ENCODE assay signal across 8 cellular contexts in the genomic region with DNA sequence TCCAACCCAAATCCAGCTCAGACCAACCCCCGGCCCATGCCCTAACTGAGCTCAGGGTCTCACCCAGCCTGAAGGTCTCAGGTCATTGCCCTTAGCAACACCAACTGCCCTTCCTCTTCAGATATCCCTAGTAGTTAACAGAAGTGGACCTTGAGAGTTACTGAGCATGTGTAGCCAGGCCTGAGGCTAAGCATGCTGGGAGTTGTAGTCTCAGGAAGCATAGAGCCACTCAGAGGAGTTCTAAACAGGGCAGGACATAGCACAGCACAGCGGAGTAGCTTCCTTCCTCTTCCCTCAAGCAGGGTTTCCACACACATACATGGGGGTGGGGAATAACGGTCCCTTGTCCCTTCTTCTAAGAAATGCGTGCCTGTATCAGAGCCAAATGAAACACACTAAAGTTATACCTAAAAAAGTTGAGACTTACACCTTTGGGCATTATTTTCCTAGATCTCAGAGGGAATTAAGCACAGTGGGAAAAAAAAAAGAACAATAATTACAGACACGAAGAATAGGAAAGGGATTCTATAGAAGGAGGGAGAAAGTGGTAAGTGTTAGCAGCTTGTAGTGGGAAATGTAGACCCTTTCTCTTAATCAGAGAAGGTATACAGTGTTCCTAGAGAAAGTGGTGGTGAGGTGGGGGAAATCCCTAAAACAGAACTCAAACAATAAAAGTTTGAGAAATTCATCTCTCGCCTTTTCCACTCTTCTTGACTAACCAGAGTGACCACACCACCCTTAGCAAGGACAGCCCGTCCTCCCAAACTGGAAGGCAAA. TPM values are rescaled to one million over a fixed set of nuclear protein-coding genes. Genes with fewer than 3 reads are reported as not detected.
DNase-seq lines count a peak whose midpoint lies in the region; ATAC-seq and TF ChIP-seq lines count a peak whose summit lies in the region.

No MANE protein-coding gene starts in this region.

- H3K27me3 Mint-ChIP-seq in Caco-2 (ENCODE audit: insufficient read depth, unreplicated experiment), result no peaks in the 10 kb centered on the region

- ATAC-seq in GM19372 (IDR thresholded peaks at IDR 0.05; ENCODE audit: low read depth, unreplicated experiment), result peak; percentile 58
- ATAC-seq in HG03460 (IDR thresholded peaks at IDR 0.05; ENCODE audit: unreplicated experiment), result peak; percentile 63
- ATAC-seq in sciatic nerve, result peak; percentile 76

- POLR2A ChIA-PET in Caco-2 (lab: Charles Lee), result no interaction called here

- H3K4me3 ChIP-seq in Caco-2 (ENCODE audit: low read depth, low read length) (no peak overlapping the region), astrocyte of the spinal cord (ENCODE audit: low read depth, low read length) (peak overlapping the region; percentile 2)

- H3K9me3 ChIP-seq in Caco-2, result no peaks in the 10 kb centered on the region

- in situ Hi-C loops in astrocyte of the spinal cord (cut with HindIII; ENCODE audit: low sequenced_read_pairs), result no loop called here

- TF ChIP-seq CTCF in Caco-2 (IDR thresholded peaks at IDR 0.05; ENCODE audit: insufficient read depth in 1 of 2, low read depth in 1 of 2, low read length in 1 of 2, severe bottlenecking in 1 of 2, unreplicated experiment in 1 of 2) (no peak), astrocyte of the spinal cord (IDR thresholded peaks at IDR 0.05; ENCODE audit: low read depth, low read length) (no peak)

- H3K27me3 ChIP-seq in Caco-2 (replicated peaks; ENCODE audit: control insufficient read depth, insufficient read depth, low read length), result no peaks in the 10 kb centered on the region

- H3K4me1 Mint-ChIP-seq in Caco-2 (ENCODE audit: low read depth, unreplicated experiment), result peaks cover 16% of the 10 kb centered on the region

- DNase-seq in Caco-2 (peak; percentile 35 to 45), SKM-1 treated with dmso at 0.1 percent for 144 hours (lab: John Stamatoyannopoulos, UW; ENCODE audit: unreplicated experiment) (peak; percentile 82), astrocyte of the spinal cord (ENCODE audit: low read depth, low spot score) (peak; percentile 65), hippocampal formation (lab: John Stamatoyannopoulos, UW) (peak; percentile 42 to 55), sciatic nerve (ENCODE audit: low spot score) (peak; percentile 61), T1000 (lab: John Stamatoyannopoulos, UW) (no peak)

- H3K4me1 ChIP-seq in Caco-2, result peaks cover 17% of the 10 kb centered on the region

- peaks cover 12% of the 10 kb centered on the region for H3K36me3 ChIP-seq in Caco-2 (ENCODE audit: control insufficient read depth, insufficient read depth, low read length)

- H3K27ac Mint-ChIP-seq in Caco-2 (ENCODE audit: unreplicated experiment), result peak overlapping the region; percentile 12

- intact Hi-C loops in Caco-2 (cut with micrococcal nuclease; ENCODE audit: unreplicated experiment) (no loop called here), sciatic nerve (cut with DNase I) (no loop called here)

- peak overlapping the region; percentile 26 for H3K4me3 Mint-ChIP-seq in Caco-2 (ENCODE audit: unreplicated experiment)

- BruUV-seq in Caco-2 (replicated peaks; lab: Mats Ljungman, UMichigan), result no TSS peak

- CTCF ChIA-PET in Caco-2 (lab: Charles Lee), result no interaction called here

- H3K9me3 Mint-ChIP-seq in Caco-2 (ENCODE audit: unreplicated experiment), result no peaks in the 10 kb centered on the region

- peaks cover 59% of the 10 kb centered on the region for H3K36me3 Mint-ChIP-seq in Caco-2 (ENCODE audit: insufficient read depth, unreplicated experiment)

RNA-seq across cellular contexts. Expression of gene KMT2D, which starts 4.4 kb away (rescaled TPM):
- 139 and 140 TPM in 2 replicates for total RNA-seq in Caco-2 (2022)
- total RNA-seq in sciatic nerve, result 123 TPM

RNA-seq across cellular contexts. Expression of gene RHEBL1, which starts 13.6 kb away (rescaled TPM):
- 2.5 and 2.6 TPM in 2 replicates for total RNA-seq in Caco-2 (2022)
- 2.7 TPM for total RNA-seq in sciatic nerve

RNA-seq across cellular contexts. Expression of gene PRKAG1, which starts 37.6 kb away (rescaled TPM):
- total RNA-seq in Caco-2 (2022) (60.3 and 61.4 TPM in 2 replicates), sciatic nerve (46.4 TPM)

RNA-seq across cellular contexts. Expression of gene DHH, which starts 38.4 kb away (rescaled TPM):
- total RNA-seq in Caco-2 (2022) (0.16 TPM in 1 of 2 replicates, not detected in the other), sciatic nerve (54.5 TPM)

RNA-seq across cellular contexts. Expression of gene LMBR1L, which starts 54.5 kb away (rescaled TPM):
- 43.1 and 43.9 TPM in 2 replicates for total RNA-seq in Caco-2 (2022)
- 99.1 TPM for total RNA-seq in sciatic nerve
